11 cellular contexts compared by ENCODE assay signal in genomic region chr20:10508060-10508459, GRCh38.
DNase-seq lines count a peak whose midpoint lies in the region; ATAC-seq and TF ChIP-seq lines count a peak whose summit lies in the region.
"Had no signal": no experiment of that assay in that cellular context is flagged by ENCODE, and none has a peak within 500 bp of the region (broad histone marks: within the 10 kb centered on the region; RNA-seq: fewer than 3 reads in every experiment).

No MANE protein-coding gene starts in this region.

- H3K9me3 ChIP-seq in heart left ventricle, result no peaks in the 10 kb centered on the region
- no peaks in the 10 kb centered on the region for H3K9me3 ChIP-seq in neuronal stem cell (replicated peaks in 1 of 2; ENCODE audit: control insufficient read depth in 2 of 2, insufficient read depth in 1 of 2, low read depth in 1 of 2, low read length in 2 of 2)

- intact Hi-C loops in heart left ventricle (cut with DNase I) (no loop called here), left ventricle myocardium superior (cut with micrococcal nuclease) (no loop called here)
- intact Hi-C loops in activated CD4-positive, alpha-beta T cell treated with anti-CD3 and anti-CD28 coated beads, Interleukin-2, amount 10 ng/mL, durations not matched to agents 24 days and 14 days (cut with micrococcal nuclease), result no loop called here

- no peak overlapping the region for H2AFZ ChIP-seq in neuronal stem cell (ENCODE audit: low read length)

- no peak overlapping the region for H3K4me3 ChIP-seq in heart left ventricle
- H3K4me3 ChIP-seq in neuronal stem cell (ENCODE audit: low read length in 2 of 2), result peak overlapping the region in 1 of 2 donors; percentile 58

- TF ChIP-seq POLR2A in heart left ventricle (IDR thresholded peaks at IDR 0.05), result no peak

- H3K18ac ChIP-seq in neuronal stem cell (ENCODE audit: low read length), result peak overlapping the region; percentile 78

- peaks cover 18% of the 10 kb centered on the region for H3K4me1 Mint-ChIP-seq in activated CD4-positive, alpha-beta T cell treated with anti-CD3 and anti-CD28 coated beads, Interleukin-2, amount 10 ng/mL, durations not matched to agents 24 days and 14 days

- H2BK120ac ChIP-seq in neuronal stem cell (ENCODE audit: low read depth, low read length), result no peak overlapping the region

- no peak overlapping the region for H3K9ac ChIP-seq in neuronal stem cell (ENCODE audit: low read depth, low read length, poor library complexity)

- no peaks in the 10 kb centered on the region for H3K27me3 Mint-ChIP-seq in activated CD4-positive, alpha-beta T cell treated with anti-CD3 and anti-CD28 coated beads, Interleukin-2, amount 10 ng/mL, durations not matched to agents 24 days and 14 days

- H3K27me3 ChIP-seq in heart left ventricle (no peaks in the 10 kb centered on the region), neuronal stem cell (ENCODE audit: control insufficient read depth in 3 of 3, insufficient read depth in 3 of 3, low read depth in 1 of 3, low read length in 3 of 3) (no peaks in the 10 kb centered on the region)

- no peak overlapping the region for H3K4me2 ChIP-seq in neuronal stem cell (ENCODE audit: insufficient read depth, low read length, poor library complexity, severe bottlenecking)

- no peak overlapping the region for H4K8ac ChIP-seq in neuronal stem cell (ENCODE audit: low read depth, low read length)

- peak overlapping the region in 9 of 12 donors; percentile 9 to 80 (median 58) for H3K27ac ChIP-seq in heart left ventricle
- H3K27ac ChIP-seq in epithelial cell of prostate, result peak overlapping the region; percentile 40
- no peak overlapping the region for H3K27ac ChIP-seq in neuronal stem cell (replicated peaks; ENCODE audit: low read length)

- 85 to 93% (median 89%) methylated on average over 4 of the region's 4 CpGs for WGBS in heart left ventricle, 4 donors
- WGBS in neuronal stem cell (ENCODE audit: extremely low coverage in 2 of 2, insufficient read length in 2 of 2, insufficient replicate concordance in 1 of 2), 2 donors, result no CpG with 5 or more reads among the region's 4 CpGs

- H2BK12ac ChIP-seq in neuronal stem cell (ENCODE audit: low read length), result no peak overlapping the region

- no peak for TF ChIP-seq CTCF in heart left ventricle (IDR thresholded peaks at IDR 0.05)

- no peak overlapping the region for H2AK5ac ChIP-seq in neuronal stem cell (ENCODE audit: low read depth, low read length)

- H2BK15ac ChIP-seq in neuronal stem cell (ENCODE audit: low read length), result no peak overlapping the region

- H3K79me1 ChIP-seq in neuronal stem cell (ENCODE audit: low read depth, low read length), result peaks cover under 1% of the 10 kb centered on the region

- H3K23ac ChIP-seq in neuronal stem cell (ENCODE audit: low read depth, low read length, poor library complexity), result peak overlapping the region; percentile 46

- H3K4me1 ChIP-seq in heart left ventricle (peaks cover 0 to 68% (median 35%) of the 10 kb centered on the region in 12 donors), neuronal stem cell (ENCODE audit: control insufficient read depth in 2 of 2, insufficient read depth in 1 of 2, low read depth in 1 of 2, low read length in 2 of 2) (peaks cover 6 to 16% of the 10 kb centered on the region in 2 donors)

- H3K4ac ChIP-seq in neuronal stem cell (ENCODE audit: low read length), result no peak overlapping the region

- no peak overlapping the region for H3K14ac ChIP-seq in neuronal stem cell (ENCODE audit: low read length)

- H3K9me3 Mint-ChIP-seq in activated CD4-positive, alpha-beta T cell treated with anti-CD3 and anti-CD28 coated beads, Interleukin-2, amount 10 ng/mL, durations not matched to agents 24 days and 14 days, result no peaks in the 10 kb centered on the region
- H3K9me3 Mint-ChIP-seq: immature natural killer cell had no signal

- H3K36me3 Mint-ChIP-seq in activated CD4-positive, alpha-beta T cell treated with anti-CD3 and anti-CD28 coated beads, Interleukin-2, amount 10 ng/mL, durations not matched to agents 24 days and 14 days (ENCODE audit: low read depth), result no peaks in the 10 kb centered on the region

- DNase-seq in heart left ventricle (peak in 1 of 5 donors; percentile 29), left ventricle myocardium superior (no peak), epithelial cell of prostate (ENCODE audit: low read depth, low spot score) (no peak), neuronal stem cell (ENCODE audit: low spot score) (no peak), DMS153 (lab: John Stamatoyannopoulos, UW) (no peak), T1000 (lab: John Stamatoyannopoulos, UW) (no peak)
- DNase-seq in activated CD4-positive, alpha-beta T cell treated with anti-CD3 and anti-CD28 coated beads, Interleukin-2, amount 10 ng/mL, durations not matched to agents 24 days and 14 days, result no peak
- DNase-seq: immature natural killer cell, NCI-H2029 treated with DMSO at 0.1 percent for 48 hours had no signal

- no peak overlapping the region for H3K27ac Mint-ChIP-seq in activated CD4-positive, alpha-beta T cell treated with anti-CD3 and anti-CD28 coated beads, Interleukin-2, amount 10 ng/mL, durations not matched to agents 24 days and 14 days

- H4K91ac ChIP-seq in neuronal stem cell (ENCODE audit: low read depth, low read length, poor library complexity), result no peak overlapping the region

- H3K36me3 ChIP-seq in heart left ventricle (no peaks in the 10 kb centered on the region), neuronal stem cell (replicated peaks in 1 of 2; ENCODE audit: control insufficient read depth in 2 of 2, insufficient read depth in 2 of 2, low read length in 2 of 2) (no peaks in the 10 kb centered on the region)

- H3K4me3 Mint-ChIP-seq in activated CD4-positive, alpha-beta T cell treated with anti-CD3 and anti-CD28 coated beads, Interleukin-2, amount 10 ng/mL, durations not matched to agents 24 days and 14 days, result no peak overlapping the region
- H3K4me3 Mint-ChIP-seq: immature natural killer cell, neural crest cell had no signal

- H2BK5ac ChIP-seq in neuronal stem cell (ENCODE audit: low read length), result no peak overlapping the region

- ATAC-seq in heart left ventricle (no peak), left ventricle myocardium superior (no peak), GM19035 (IDR thresholded peaks at IDR 0.05; ENCODE audit: unreplicated experiment) (no peak)
